12 cellular contexts compared by ENCODE assay signal in genomic region chr7:128164061-128164954, GRCh38.
DNase-seq lines count a peak whose midpoint lies in the region; ATAC-seq, FAIRE-seq and TF ChIP-seq lines count a peak whose summit lies in the region.
"Had no signal": no experiment of that assay in that cellular context is flagged by ENCODE, and none has a peak within 500 bp of the region (broad histone marks: within the 10 kb centered on the region; RNA-seq: fewer than 3 reads in every experiment).

No MANE protein-coding gene starts in this region.

- peaks cover 26% of the 10 kb centered on the region; the same call in 1 of the 2 replicates for H3K27me3 ChIP-seq in PC-9 (ENCODE audit: insufficient read depth, low read depth)
- peaks cover 0 to 3% (median 0%) of the 10 kb centered on the region in 4 donors for H3K27me3 ChIP-seq in pancreas

- ATAC-seq in esophagus mucosa = peak; percentile 75
- peak in 3 of 4 donors; percentile 21 to 30 (median 22) for ATAC-seq in pancreas
- no peak for ATAC-seq in HG03432 (IDR thresholded peaks at IDR 0.05; ENCODE audit: unreplicated experiment)
- no peak for ATAC-seq in HG02973 (IDR thresholded peaks at IDR 0.05; ENCODE audit: unreplicated experiment)

- CTCF ChIA-PET in PC-9 (lab: Charles Lee) = interaction anchor here (0.6 to 1.3 kb wide), 4 partner anchors 18 to 97 kb away, joined by 3 to 7 read pairs (median 6); no protein-coding TSS in a partner anchor

- H3K4me1 ChIP-seq in PC-9 (replicated peaks; ENCODE audit: insufficient read depth) (peaks cover 36% of the 10 kb centered on the region), pancreas (peaks cover 0 to 3% (median 0%) of the 10 kb centered on the region in 3 donors)

- no peaks in the 10 kb centered on the region for H3K9me2 ChIP-seq in PC-9 (ENCODE audit: insufficient read depth)

- no peak for FAIRE-seq in pancreas (lab: Jason Lieb, UNC)
- FAIRE-seq: A204.1 had no signal

- H2AFZ ChIP-seq in PC-9 = peak overlapping the region; percentile 36; the same call in 1 of the 2 replicates

- H3K4me3 ChIP-seq in PC-9 = no peak overlapping the region; the same call in 1 of the 2 replicates
- no peak overlapping the region for H3K4me3 ChIP-seq in pancreas

- no peak for TF ChIP-seq CTCF in PC-9 (conservative IDR thresholded peaks at IDR 0.05)
- no peak for TF ChIP-seq CTCF in pancreas (IDR thresholded peaks at IDR 0.05)

- DNase-seq in DMS53 (lab: John Stamatoyannopoulos, UW) (peak; percentile 19), DMS53 treated with DMSO at 0.1 percent for 48 hours (lab: John Stamatoyannopoulos, UW; ENCODE audit: unreplicated experiment) (no peak), PC-9 (peak; percentile 96 to 98), pancreas (peak in 2 of 6 donors; percentile 48 to 50), NOMO-1 treated with DMSO at 0.1 percent for 48 hours (lab: John Stamatoyannopoulos, UW; ENCODE audit: unreplicated experiment) (no peak)
- DNase-seq: activated T-cell treated with anti-CD3 and anti-CD28 coated beads, Interleukin-2, amount 50 U/mL, for 1 hour; erythroblast; NCI-H1048 had no signal

- POLR2A ChIA-PET in PC-9 (lab: Charles Lee; ENCODE audit: unreplicated experiment) = interaction anchor here (0.5 to 0.8 kb wide), 4 partner anchors 251 to 914 kb away, joined by 3 to 10 read pairs (median 4); partner anchors contain the start of gene HILPDA

- 77 to 78% methylated on average over 6 of the region's 6 CpGs for WGBS in pancreas, 2 donors

- H3K9me3 ChIP-seq in PC-9 (ENCODE audit: insufficient read depth, low read depth) (no peaks in the 10 kb centered on the region), pancreas (no peaks in the 10 kb centered on the region)

- H3F3A ChIP-seq in PC-9 (ENCODE audit: insufficient read depth, low read depth) = peaks cover 32% of the 10 kb centered on the region

- H3K27ac ChIP-seq in PC-9 (peak overlapping the region; percentile 100), pancreas (no peak overlapping the region)

- no peaks in the 10 kb centered on the region for H4K20me1 ChIP-seq in PC-9 (ENCODE audit: insufficient read depth)

- no peaks in the 10 kb centered on the region for H3K79me2 ChIP-seq in PC-9 (ENCODE audit: low read depth)

- no TSS peak for BruUV-seq in PC-9 (replicated peaks; lab: Mats Ljungman, UMichigan)

- H3K36me3 ChIP-seq in PC-9 (ENCODE audit: low read depth) (no peaks in the 10 kb centered on the region), pancreas (no peaks in the 10 kb centered on the region)

- intact Hi-C loops in PC-9 (cut with micrococcal nuclease; ENCODE audit: unreplicated experiment) (loop anchor here (1.0 to 5.0 kb wide), 3 partner anchors 12 to 142 kb away; no protein-coding TSS in a partner anchor), pancreas (cut with DNase I) (no loop called here)

- peak overlapping the region; percentile 80 for H3K4me2 ChIP-seq in PC-9

Comparison
In these comparisons a context has a peak if more than half of its experiments do, and no peak if none do; other contexts are left out.
1. DNase-seq: peak in DMS53 (single experiment) and PC-9 (2 of 2); none in DMS53 treated with DMSO at 0.1 percent for 48 hours (single experiment) and NOMO-1 treated with DMSO at 0.1 percent for 48 hours (single experiment).
2. ATAC-seq: peak in esophagus mucosa (single experiment) and pancreas (3 of 4); none in HG03432 (single experiment) and HG02973 (single experiment).